ENCODE assay signal across 27 cellular contexts in the genomic region with DNA sequence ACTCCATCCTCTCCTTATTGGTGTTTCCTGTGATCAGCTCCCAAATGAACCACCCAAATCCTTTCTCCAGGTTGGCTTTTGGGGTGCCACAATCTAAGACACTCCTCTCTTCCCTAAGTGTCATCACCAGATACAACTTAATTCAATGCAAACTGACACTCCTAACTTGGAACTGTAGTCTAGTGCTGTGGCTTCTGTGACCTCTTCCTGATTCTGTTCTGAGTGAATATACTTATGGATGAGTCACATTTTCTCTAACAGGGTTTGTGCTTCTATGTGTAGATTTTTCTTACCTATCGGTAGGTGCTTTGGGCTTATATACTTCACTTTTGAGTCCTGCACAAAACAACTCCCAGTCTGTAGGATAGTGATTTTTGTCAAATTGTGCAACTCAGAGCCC.
"Had no signal": no experiment of that assay in that cellular context is flagged by ENCODE, and none has a peak within 500 bp of the region (broad histone marks: within the 10 kb centered on the region; RNA-seq: fewer than 3 reads in every experiment).

No MANE protein-coding gene starts in this region.

- H3K4me1 ChIP-seq: esophagus squamous epithelium, gastrocnemius medialis, heart right ventricle, left lung, lower lobe of right lung had no signal

- H3K4me3 ChIP-seq: esophagus squamous epithelium, gastrocnemius medialis, heart right ventricle, left lung, lower lobe of right lung, mucosa of descending colon had no signal

- H3K27ac Mint-ChIP-seq: dendritic cell treated with granulocyte-macrophage colony-stimulating factor and Interleukin-4, amounts not matched to agents 40 ng/mL and 50 ng/mL, for 4 days; effector memory CD8-positive, alpha-beta T cell; endodermal cell; mesothelial cell of epicardium; naive B cell had no signal

- FAIRE-seq: endometrium, islet of Langerhans, keratinocyte had no signal

- H3K27me3 Mint-ChIP-seq: dendritic cell treated with granulocyte-macrophage colony-stimulating factor and Interleukin-4, amounts not matched to agents 40 ng/mL and 50 ng/mL, for 4 days had no signal

- ATAC-seq: effector memory CD8-positive, alpha-beta T cell; esophagus mucosa; gastrocnemius medialis; heart right ventricle; left cardiac atrium; left lung; left ventricle myocardium superior; lower lobe of right lung; mucosa of descending colon had no signal

- H3K36me3 Mint-ChIP-seq: mesothelial cell of epicardium, naive B cell had no signal

- H3K36me3 ChIP-seq: esophagus squamous epithelium, gastrocnemius medialis, heart right ventricle, left lung, lower lobe of right lung had no signal

- H3K4me3 Mint-ChIP-seq: dendritic cell treated with granulocyte-macrophage colony-stimulating factor and Interleukin-4, amounts not matched to agents 40 ng/mL and 50 ng/mL, for 4 days; effector memory CD8-positive, alpha-beta T cell; endodermal cell; mesothelial cell of epicardium; naive B cell had no signal

- H3K9me3 ChIP-seq: esophagus squamous epithelium, gastrocnemius medialis, heart right ventricle, left lung, lower lobe of right lung, mucosa of descending colon had no signal

- DNase-seq: cortex of kidney; effector CD8-positive, alpha-beta T cell; effector memory CD8-positive, alpha-beta T cell; endodermal cell; erythroblast; esophagus squamous epithelium; foreskin fibroblast; foreskin melanocyte; gastrocnemius medialis; glutamatergic neuron; head of caudate nucleus; heart right ventricle; hippocampal formation; left cardiac atrium; left lung; left ventricle myocardium superior; lower lobe of right lung; mesenchymal stem cell; mucosa of descending colon; naive B cell had no signal

- H3K27ac ChIP-seq: epithelial cell of prostate, esophagus squamous epithelium, gastrocnemius medialis, heart right ventricle, left lung, lower lobe of right lung had no signal

- H3K9me3 Mint-ChIP-seq: dendritic cell treated with granulocyte-macrophage colony-stimulating factor and Interleukin-4, amounts not matched to agents 40 ng/mL and 50 ng/mL, for 4 days; effector memory CD8-positive, alpha-beta T cell had no signal

- H3K4me1 Mint-ChIP-seq: mesothelial cell of epicardium had no signal

- H3K27me3 ChIP-seq: esophagus squamous epithelium, gastrocnemius medialis, left lung had no signal
